Comparison of ENCODE assay signal across 1 cellular context in genomic region chr15:75830910-75831805, GRCh38.
TF ChIP-seq lines count a peak whose summit lies in the region.

No MANE protein-coding gene starts in this region.

TF ChIP-seq in H1, 55 proteins besides CTCF, POLR2A, EP300 and RAD21:
- TF ChIP-seq MAFK (IDR thresholded peaks at IDR 0.05; ENCODE audit: low read depth, low read length) = no peak
- no peak for TF ChIP-seq TAF1 (IDR thresholded peaks at IDR 0.05; ENCODE audit: low read depth, low read length)
